ENCODE assay signal across 16 cellular contexts in the genomic region with DNA sequence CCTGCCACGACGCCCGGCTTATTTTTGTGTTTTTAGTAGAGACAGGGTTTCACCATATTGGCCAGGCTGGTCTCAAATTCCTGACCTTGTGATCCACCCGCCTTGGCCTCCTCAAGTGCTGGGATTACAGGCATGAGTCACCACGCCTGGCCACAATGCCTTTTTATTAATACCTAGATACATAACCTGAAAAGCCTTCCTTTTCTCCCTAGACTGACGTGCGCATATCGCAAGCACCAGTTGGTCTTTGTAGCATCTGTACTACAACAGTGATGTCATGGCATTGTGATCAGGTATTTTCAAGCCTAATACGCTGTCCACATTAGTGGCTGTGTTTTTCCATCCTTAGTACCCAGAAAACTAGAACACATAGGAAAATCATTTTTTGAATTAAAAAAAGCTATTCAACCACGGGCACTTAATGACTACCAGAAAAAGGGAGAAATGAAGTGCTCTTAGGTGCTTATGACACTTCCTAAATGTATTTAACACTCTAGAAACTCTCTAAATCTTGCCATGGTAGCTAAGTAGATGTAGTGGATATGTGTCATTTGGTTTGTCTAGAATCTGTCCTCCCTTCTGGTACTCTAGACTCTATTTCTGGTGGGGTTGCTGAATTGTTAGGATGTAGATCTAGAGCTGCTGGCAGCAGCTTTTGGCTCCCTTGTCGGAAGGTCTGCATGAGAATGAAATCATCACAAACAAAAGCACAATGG.
"Had no signal": no experiment of that assay in that cellular context is flagged by ENCODE, and none has a peak within 500 bp of the region (broad histone marks: within the 10 kb centered on the region; RNA-seq: fewer than 3 reads in every experiment).

No MANE protein-coding gene starts in this region.

- H3K4me3 ChIP-seq: esophagus squamous epithelium, gastroesophageal sphincter, left ventricle myocardium inferior, lung, prostate gland, right lobe of liver, tibial artery, upper lobe of left lung had no signal

- H3K9me3 ChIP-seq: esophagus squamous epithelium, gastroesophageal sphincter, left ventricle myocardium inferior, prostate gland, right lobe of liver, tibial artery, upper lobe of left lung had no signal

- ATAC-seq: gastroesophageal sphincter; right lobe of liver; stimulated activated memory B cell treated with anti-CD40 and anti-IgM and Interleukin-4, amounts not matched to agents 10 μg/mL and 1 μg/mL and 100 μg/mL, for 72 hours had no signal

- H3K4me1 ChIP-seq: esophagus squamous epithelium, gastroesophageal sphincter, left ventricle myocardium inferior, parathyroid adenoma, prostate gland, right lobe of liver, tibial artery had no signal

- DNase-seq: esophagus squamous epithelium; foreskin fibroblast; glutamatergic neuron; immature natural killer cell; left ventricle myocardium inferior; mesenchymal stem cell; naive B cell; right lobe of liver; stimulated activated CD4-positive, alpha-beta T cell treated with anti-CD3 and anti-CD28 coated beads, Interleukin-4, amount 100 ng/mL, for 1 hour; tibial artery had no signal

- H3K27me3 ChIP-seq: esophagus squamous epithelium, gastroesophageal sphincter, right lobe of liver, tibial artery, upper lobe of left lung had no signal

- H3K36me3 ChIP-seq: esophagus squamous epithelium, gastroesophageal sphincter, left ventricle myocardium inferior, prostate gland, right lobe of liver, tibial artery, upper lobe of left lung had no signal

- H3K27ac ChIP-seq: esophagus squamous epithelium, gastroesophageal sphincter, left ventricle myocardium inferior, parathyroid adenoma, prostate gland, right lobe of liver, tibial artery, upper lobe of left lung had no signal
